30 cellular contexts compared by ENCODE assay signal in genomic region chr5:180082633-180083420, GRCh38. TPM values are rescaled to one million over a fixed set of nuclear protein-coding genes. Genes with fewer than 3 reads are reported as not detected.
DNase-seq lines count a peak whose midpoint lies in the region; ATAC-seq, FAIRE-seq and TF ChIP-seq lines count a peak whose summit lies in the region.
"Had no signal": no experiment of that assay in that cellular context is flagged by ENCODE, and none has a peak within 500 bp of the region (broad histone marks: within the 10 kb centered on the region; RNA-seq: fewer than 3 reads in every experiment).

No MANE protein-coding gene starts in this region.

- peaks cover 0 to 11% of the 10 kb centered on the region in 2 donors for H3K36me3 Mint-ChIP-seq in CD14-positive monocyte
- no peaks in the 10 kb centered on the region for H3K36me3 Mint-ChIP-seq in effector memory CD8-positive, alpha-beta T cell (ENCODE audit: insufficient read depth)
- H3K36me3 Mint-ChIP-seq: natural killer cell; stimulated activated effector memory CD8-positive, alpha-beta T cell treated with anti-CD3 and anti-CD28 coated beads, Interleukin-12 subunit alpha, Interleukin-12 subunit beta, amount 100 ng/mL, for 72 hours had no signal

- H3K18ac ChIP-seq in H1 (ENCODE audit: extremely low read depth, low read length) = peak overlapping the region; percentile 99
- H3K18ac ChIP-seq in mesendoderm (ENCODE audit: low read length) = no peak overlapping the region

- H3K9me3 ChIP-seq in ES-I3 (ENCODE audit: control insufficient read depth, insufficient read depth, low read length) = no peaks in the 10 kb centered on the region
- H3K9me3 ChIP-seq in HUES48 (ENCODE audit: control insufficient read depth, insufficient read depth, low read length) = no peaks in the 10 kb centered on the region
- peaks cover 3 to 6% of the 10 kb centered on the region in 2 experiments for H3K9me3 ChIP-seq in H1 (ENCODE audit: insufficient read depth in 2 of 2, low read depth in 1 of 2, low read length in 1 of 2)
- H3K9me3 ChIP-seq: ascending aorta, left ventricle myocardium inferior, ovary, SK-N-SH, spleen, suprapubic skin, vagina had no signal

- H2BK15ac ChIP-seq in H1 (ENCODE audit: low read length) (no peak overlapping the region), mesendoderm (replicated peaks; ENCODE audit: low read depth) (no peak overlapping the region)

- intact Hi-C loops in CD14-positive monocyte (cut with micrococcal nuclease) = no loop called here

- no peak overlapping the region for H3K14ac ChIP-seq in H1 (ENCODE audit: insufficient read length)

- H4K20me1 ChIP-seq in H1 (replicated peaks in 1 of 2; ENCODE audit: control insufficient read depth in 1 of 2, insufficient read depth in 2 of 2, low read length in 2 of 2) = no peaks in the 10 kb centered on the region

- H2BK20ac ChIP-seq in H1 (ENCODE audit: low read length) = peak overlapping the region; percentile 100

- no peak overlapping the region for H2AFZ ChIP-seq in H1 (ENCODE audit: low read length)

- peaks cover 0 to 17% (median 12%) of the 10 kb centered on the region in 7 donors for H3K9me3 Mint-ChIP-seq in CD14-positive monocyte
- H3K9me3 Mint-ChIP-seq in effector memory CD8-positive, alpha-beta T cell = no peaks in the 10 kb centered on the region
- H3K9me3 Mint-ChIP-seq: activated naive CD4-positive, alpha-beta T cell treated with anti-CD3 and anti-CD28 coated beads, Interleukin-2, amount 50 U/mL, for 72 hours; activated T-helper 1 cell treated with anti-CD3 and anti-CD28 coated beads, Interleukin-12 subunit alpha, Interleukin-12 subunit beta, Interleukin-2, Interleukin-4 antibody, amounts not matched to agents 30 ng/mL and 10 ng/mL and 1 ng/mL, durations not matched to agents 14 hours and 24 hours and 36 hours; central memory CD8-positive, alpha-beta T cell; natural killer cell; stimulated activated effector memory CD8-positive, alpha-beta T cell treated with anti-CD3 and anti-CD28 coated beads, Interleukin-12 subunit alpha, Interleukin-12 subunit beta, amount 100 ng/mL, for 72 hours had no signal

- H3K79me2 ChIP-seq in H1 (ENCODE audit: control insufficient read depth in 1 of 2, insufficient read depth in 2 of 2, low read length in 2 of 2) (no peaks in the 10 kb centered on the region), mesendoderm (ENCODE audit: control insufficient read depth, insufficient read depth, low read length) (no peaks in the 10 kb centered on the region)

- H3K4me3 Mint-ChIP-seq in CD14-positive monocyte = no peak overlapping the region
- no peak overlapping the region for H3K4me3 Mint-ChIP-seq in effector memory CD8-positive, alpha-beta T cell
- H3K4me3 Mint-ChIP-seq: activated T-helper 1 cell treated with anti-CD3 and anti-CD28 coated beads, Interleukin-12 subunit alpha, Interleukin-12 subunit beta, Interleukin-2, Interleukin-4 antibody, amounts not matched to agents 30 ng/mL and 10 ng/mL and 1 ng/mL, durations not matched to agents 14 hours and 24 hours and 36 hours; central memory CD8-positive, alpha-beta T cell; natural killer cell; stimulated activated effector memory CD8-positive, alpha-beta T cell treated with anti-CD3 and anti-CD28 coated beads, Interleukin-12 subunit alpha, Interleukin-12 subunit beta, amount 100 ng/mL, for 72 hours had no signal

- no peak for ATAC-seq in effector memory CD8-positive, alpha-beta T cell (replicated peaks)
- ATAC-seq: activated naive CD4-positive, alpha-beta T cell treated with anti-CD3 and anti-CD28 coated beads, Interleukin-2, amount 50 U/mL, for 72 hours; natural killer cell; right cardiac atrium; stimulated activated effector memory CD8-positive, alpha-beta T cell treated with anti-CD3 and anti-CD28 coated beads, Interleukin-12 subunit alpha, Interleukin-12 subunit beta, amount 100 ng/mL, for 72 hours had no signal

- 33% methylated on average over 17 of the region's 17 CpGs; no CpG with 5 or more reads in 1 of the 2 experiments for WGBS in H1 (ENCODE audit: extremely low coverage in 1 of 2, insufficient coverage in 1 of 2, insufficient read length in 1 of 2, insufficient replicate concordance in 2 of 2, low coverage in 1 of 2, low lambda C conversion rate in 2 of 2, missing lambda C conversion rate in 1 of 2), 2 experiments
- no CpG with 5 or more reads among the region's 17 CpGs for WGBS in mesendoderm (ENCODE audit: extremely low coverage, insufficient coverage, low lambda C conversion rate)

- H2BK5ac ChIP-seq in H1 (ENCODE audit: low read depth, low read length) = peak overlapping the region; percentile 100
- no peak overlapping the region for H2BK5ac ChIP-seq in mesendoderm (ENCODE audit: low read length)

- H3K4me2 ChIP-seq in H1 (ENCODE audit: insufficient read depth in 1 of 2, low read depth in 2 of 2, low read length in 2 of 2) (peak overlapping the region; percentile 56 to 62), mesendoderm (ENCODE audit: low read length) (no peak overlapping the region)
- H3K4me2 ChIP-seq: SK-N-SH had no signal

- peak overlapping the region; percentile 53; the same call in 1 of the 2 replicates for H4K8ac ChIP-seq in H1 (ENCODE audit: extremely low read depth, insufficient read depth, low read length)
- no peak overlapping the region for H4K8ac ChIP-seq in mesendoderm (ENCODE audit: low read depth, low read length)

- H3K9ac ChIP-seq in ES-I3 (ENCODE audit: low read depth, low read length) = peak overlapping the region; percentile 34
- peak overlapping the region; percentile 64 for H3K9ac ChIP-seq in HUES48 (ENCODE audit: low read depth, low read length)
- peak overlapping the region in 3 of 4 experiments; percentile 20 to 71 (median 66); a peak in 4 of 7 replicates for H3K9ac ChIP-seq in H1 (replicated peaks in 1 of 4; ENCODE audit: extremely low read depth in 1 of 4, low read depth in 3 of 4, low read length in 3 of 4)
- H3K9ac ChIP-seq in mesendoderm (ENCODE audit: low read length) = no peak overlapping the region
- H3K9ac ChIP-seq: SK-N-SH had no signal

- H3K4me1 Mint-ChIP-seq in CD14-positive monocyte = peaks cover 26% of the 10 kb centered on the region
- peaks cover 5 to 8% of the 10 kb centered on the region in 2 donors for H3K4me1 Mint-ChIP-seq in effector memory CD8-positive, alpha-beta T cell (ENCODE audit: low read depth in 2 of 2)

- H3K23me2 ChIP-seq in H1 (ENCODE audit: low read depth, low read length) = 0 out of 2 replicates have a peak, but pooled peaks cover 2% of the 10 kb centered on the region

- peak overlapping the region; percentile 100 for H2BK12ac ChIP-seq in H1 (ENCODE audit: low read depth, low read length)

- peak overlapping the region; percentile 84 for H4K5ac ChIP-seq in H1 (ENCODE audit: insufficient read length, low read depth, low read length)
- H4K5ac ChIP-seq in mesendoderm (ENCODE audit: low read length) = no peak overlapping the region

- H3K27me3 ChIP-seq in HUES48 (ENCODE audit: control insufficient read depth, insufficient read depth, low read length) (no peaks in the 10 kb centered on the region), H1 (replicated peaks in 1 of 4; ENCODE audit: control insufficient read depth in 3 of 4, extremely low read depth in 1 of 4, insufficient read depth in 3 of 4, low read length in 3 of 4) (peaks cover 0 to 3% (median 2%) of the 10 kb centered on the region in 4 experiments; a peak in 2 of 7 replicates), mesendoderm (ENCODE audit: insufficient read depth, low read length, poor library complexity) (no peaks in the 10 kb centered on the region)
- H3K27me3 ChIP-seq: ascending aorta, ovary, suprapubic skin, vagina had no signal

- H4K91ac ChIP-seq in H1 (replicated peaks; ENCODE audit: insufficient read length, low read length) = peak overlapping the region; percentile 99

- POLR2A ChIA-PET in H1 (lab: Charles Lee; ENCODE audit: partially characterized antibody) (interaction anchor here (0.7 to 6.1 kb wide), 16 partner anchors 8 to 124 kb away, joined by 3 to 40 read pairs (median 4); partner anchors contain the start of gene RNF130), RWPE1 (lab: Yijun Ruan, JAX; ENCODE audit: low non-redundant PET) (no interaction called here)

- peaks cover 25% of the 10 kb centered on the region for H3K4me1 ChIP-seq in ES-I3 (ENCODE audit: insufficient read depth, low read length)
- peaks cover 34% of the 10 kb centered on the region for H3K4me1 ChIP-seq in HUES48 (ENCODE audit: control insufficient read depth, insufficient read depth, low read length)
- H3K4me1 ChIP-seq in H1 (replicated peaks in 1 of 4; ENCODE audit: control insufficient read depth in 3 of 4, insufficient read depth in 4 of 4, low read length in 3 of 4) = peaks cover 16 to 35% (median 25%) of the 10 kb centered on the region in 4 experiments
- H3K4me1 ChIP-seq in mesendoderm (ENCODE audit: control insufficient read depth, low read depth, low read length) = peaks cover 26% of the 10 kb centered on the region
- H3K4me1 ChIP-seq: ascending aorta, left ventricle myocardium inferior, suprapubic skin, vagina had no signal

- no peak for TF ChIP-seq RAD21 in H1 (IDR thresholded peaks at IDR 0.05 in 1 of 2, conservative IDR thresholded peaks at IDR 0.05 in 1 of 2; ENCODE audit: low read depth in 2 of 2, low read length in 2 of 2)

- H3K56ac ChIP-seq in H1 (replicated peaks; ENCODE audit: insufficient read length, low read depth, low read length) (peak overlapping the region; percentile 7), mesendoderm (ENCODE audit: low read length) (peak overlapping the region; percentile 52)

- DNase-seq in H1 (ENCODE audit: low read depth in 1 of 2, low spot score in 2 of 2) = peak; percentile 62 to 88
- DNase-seq in mesendoderm = peak; percentile 84
- no peak for DNase-seq in RWPE1 (ENCODE audit: low spot score)
- no peak for DNase-seq in CD14-positive monocyte (ENCODE audit: low spot score)
- no peak for DNase-seq in GM19240 (ENCODE audit: insufficient read length, low spot score)
- no peak for DNase-seq in effector memory CD8-positive, alpha-beta T cell
- DNase-seq: activated CD4-positive, alpha-beta T cell treated with anti-CD3 and anti-CD28 coated beads, Interleukin-2, amount 50 U/mL, for 1 hour; C1 segment of cervical spinal cord; dermis blood vessel endothelial cell; glutamatergic neuron; left ventricle myocardium inferior; midbrain; natural killer cell; NCI-H187; ovary; right cardiac atrium; SK-N-SH; spleen; stimulated activated CD4-positive, alpha-beta T cell treated with anti-CD3 and anti-CD28 coated beads, Interleukin-2, amount 100 ng/mL, for 48 hours; T-helper 2 cell had no signal

- H3K79me1 ChIP-seq in H1 (ENCODE audit: low read depth, low read length) = no peaks in the 10 kb centered on the region
- no peaks in the 10 kb centered on the region for H3K79me1 ChIP-seq in mesendoderm (ENCODE audit: low read length)

- peak overlapping the region in 1 of 7 donors; percentile 36 for H3K27ac Mint-ChIP-seq in CD14-positive monocyte
- H3K27ac Mint-ChIP-seq in effector memory CD8-positive, alpha-beta T cell = no peak overlapping the region
- H3K27ac Mint-ChIP-seq: activated naive CD4-positive, alpha-beta T cell treated with anti-CD3 and anti-CD28 coated beads, Interleukin-2, amount 50 U/mL, for 72 hours; activated T-helper 1 cell treated with anti-CD3 and anti-CD28 coated beads, Interleukin-12 subunit alpha, Interleukin-12 subunit beta, Interleukin-2, Interleukin-4 antibody, amounts not matched to agents 30 ng/mL and 10 ng/mL and 1 ng/mL, durations not matched to agents 14 hours and 24 hours and 36 hours; natural killer cell; stimulated activated effector memory CD8-positive, alpha-beta T cell treated with anti-CD3 and anti-CD28 coated beads, Interleukin-12 subunit alpha, Interleukin-12 subunit beta, amount 100 ng/mL, for 72 hours had no signal

- H3K23ac ChIP-seq in H1 (ENCODE audit: insufficient read length) (no peak overlapping the region), mesendoderm (ENCODE audit: low read length) (no peak overlapping the region)

- H3K4ac ChIP-seq in H1 (replicated peaks; ENCODE audit: insufficient read length, low read depth, low read length) (peak overlapping the region; percentile 5), mesendoderm (ENCODE audit: low read depth, low read length) (no peak overlapping the region)

- H3K36me3 ChIP-seq in ES-I3 (ENCODE audit: insufficient read depth, low read length) = no peaks in the 10 kb centered on the region
- no peaks in the 10 kb centered on the region for H3K36me3 ChIP-seq in HUES48 (ENCODE audit: control insufficient read depth, insufficient read depth, low read length)
- no peaks in the 10 kb centered on the region for H3K36me3 ChIP-seq in H1 (ENCODE audit: control insufficient read depth in 2 of 4, insufficient read depth in 4 of 4, low read length in 3 of 4)
- no peaks in the 10 kb centered on the region for H3K36me3 ChIP-seq in mesendoderm (ENCODE audit: control insufficient read depth, insufficient read depth, low read length)
- H3K36me3 ChIP-seq: ascending aorta, left ventricle myocardium inferior, ovary, spleen, suprapubic skin, vagina had no signal

- H3K27me3 Mint-ChIP-seq in CD14-positive monocyte (ENCODE audit: low read depth in 3 of 3) = peaks cover 14 to 29% (median 16%) of the 10 kb centered on the region in 3 donors
- peaks cover 45 to 73% of the 10 kb centered on the region in 2 donors for H3K27me3 Mint-ChIP-seq in effector memory CD8-positive, alpha-beta T cell

- H2AK5ac ChIP-seq in H1 (ENCODE audit: low read depth, low read length) (peak overlapping the region; percentile 99), mesendoderm (ENCODE audit: low read length) (no peak overlapping the region)

- FAIRE-seq in H1 (lab: Jason Lieb, UNC) = peak; percentile 99

- TF ChIP-seq CTCF in H1 (IDR thresholded peaks at IDR 0.05; ENCODE audit: control extremely low read depth in 1 of 3, insufficient read depth in 1 of 3, low read depth in 1 of 3, low read length in 3 of 3) = no peak
- no peak for TF ChIP-seq CTCF in RWPE1 (conservative IDR thresholded peaks at IDR 0.05; ENCODE audit: low read depth)
- TF ChIP-seq CTCF in CD14-positive monocyte (IDR thresholded peaks at IDR 0.05) = no peak

- H3K4me3 ChIP-seq in HUES48 (ENCODE audit: low read depth, low read length) (no peak overlapping the region), H1 (ENCODE audit: extremely low read depth in 1 of 4, insufficient read depth in 2 of 4, low read depth in 3 of 4, low read length in 4 of 4) (peak overlapping the region in 1 of 4 experiments; percentile 17; a peak in 1 of 8 replicates), mesendoderm (ENCODE audit: low read length) (no peak overlapping the region)
- H3K4me3 ChIP-seq: ascending aorta, left ventricle myocardium inferior, ovary, spleen, suprapubic skin, vagina had no signal

- H2BK120ac ChIP-seq in H1 (replicated peaks; ENCODE audit: low read depth, low read length) = peak overlapping the region; percentile 94
- H2BK120ac ChIP-seq in mesendoderm (ENCODE audit: low read depth, low read length) = no peak overlapping the region

- H3K27ac ChIP-seq in HUES48 (ENCODE audit: low read depth, low read length) = peak overlapping the region; percentile 98
- peak overlapping the region; percentile 95 for H3K27ac ChIP-seq in H1 (ENCODE audit: low read depth, low read length)
- H3K27ac ChIP-seq in mesendoderm (ENCODE audit: low read depth, low read length) = peak overlapping the region; percentile 83
- H3K27ac ChIP-seq in RWPE1 = no peak overlapping the region
- H3K27ac ChIP-seq: ascending aorta, epithelial cell of prostate, left ventricle myocardium inferior, ovary, spleen, suprapubic skin, vagina had no signal

- TF ChIP-seq POLR2A in H1 (IDR thresholded peaks at IDR 0.05; ENCODE audit: control extremely low read depth in 1 of 2, low read depth in 2 of 2, low read length in 2 of 2) = peak in 1 of 2 experiments; percentile 78; a peak in 2 of 3 replicates

- CTCF ChIA-PET in H1 (lab: Charles Lee; ENCODE audit: partially characterized antibody) = interaction anchor here (0.5 to 1.6 kb wide), 5 partner anchors 9 to 332 kb away, joined by 3 to 6 read pairs (median 5); no protein-coding TSS in a partner anchor
- CTCF ChIA-PET in RWPE1 (lab: Yijun Ruan, JAX) = interaction anchor here (0.7 kb wide), 1 partner anchor 368 kb away, joined by 3 read pairs; no protein-coding TSS in a partner anchor

- peak in 1 of 2 experiments; percentile 84; a peak in 1 of 3 replicates for TF ChIP-seq EP300 in H1 (IDR thresholded peaks at IDR 0.05; ENCODE audit: borderline replicate concordance in 1 of 2, low read depth in 2 of 2, low read length in 2 of 2)

RNA-seq across cellular contexts. Expression of gene RNF130, which starts 11.3 kb away (rescaled TPM):
- 63.1 and 65.1 TPM in 2 replicates for total RNA-seq in H1 (2021; fragmentation: NEBNext Ultra II Directional; extraction: Animal tissue kit (Norgen Biotek cat#: 25700))
- polyA plus RNA-seq in H1 (2011; rRNA removed) (65.4 and 70.0 TPM in 2 replicates), CD14-positive monocyte (100 to 1,000 TPM; 376 to 439 TPM)
- polyA plus RNA-seq in H1 (2011; cell fraction: cytosol; rRNA removed) = 73.0 TPM
- 58.2 TPM for polyA plus RNA-seq in H1 (2011; cell fraction: nucleus; rRNA removed)
- polyA plus RNA-seq in H1 (2012, experiment 1 of 2) = 60.3 to 80.3 TPM (median 67.1 TPM) in 4 replicates
- polyA plus RNA-seq in H1 (2012, experiment 2 of 2) = 55.3 TPM
- 78.6 TPM for polyA plus RNA-seq in H1 (2013, experiment 1 of 2)
- 86.8 TPM for polyA plus RNA-seq in H1 (2013, experiment 2 of 2)
- polyA minus RNA-seq in H1 (2011; rRNA and poly(A)+ RNA removed) = 56.6 and 57.4 TPM in 2 replicates
- polyA minus RNA-seq in H1 (2011; cell fraction: cytosol; rRNA and poly(A)+ RNA removed) = 35.1 TPM
- polyA minus RNA-seq in H1 (2011; cell fraction: nucleus; rRNA and poly(A)+ RNA removed) = 73.0 TPM
- 41.0 TPM for polyA plus RNA-seq in mesendoderm (2013, experiment 1 of 2)
- polyA plus RNA-seq in mesendoderm (2013, experiment 2 of 2) = 42.5 TPM

Comparison
In these comparisons a context has a peak if more than half of its experiments do, and no peak if none do; other contexts are left out.
1. DNase-seq: peak in H1 (2 of 2) and mesendoderm (single experiment); none in RWPE1 (single experiment), CD14-positive monocyte (single experiment), GM19240 (single experiment) and effector memory CD8-positive, alpha-beta T cell (0 of 3).